Comparison of ENCODE assay signal across 8 cellular contexts in the genomic region with DNA sequence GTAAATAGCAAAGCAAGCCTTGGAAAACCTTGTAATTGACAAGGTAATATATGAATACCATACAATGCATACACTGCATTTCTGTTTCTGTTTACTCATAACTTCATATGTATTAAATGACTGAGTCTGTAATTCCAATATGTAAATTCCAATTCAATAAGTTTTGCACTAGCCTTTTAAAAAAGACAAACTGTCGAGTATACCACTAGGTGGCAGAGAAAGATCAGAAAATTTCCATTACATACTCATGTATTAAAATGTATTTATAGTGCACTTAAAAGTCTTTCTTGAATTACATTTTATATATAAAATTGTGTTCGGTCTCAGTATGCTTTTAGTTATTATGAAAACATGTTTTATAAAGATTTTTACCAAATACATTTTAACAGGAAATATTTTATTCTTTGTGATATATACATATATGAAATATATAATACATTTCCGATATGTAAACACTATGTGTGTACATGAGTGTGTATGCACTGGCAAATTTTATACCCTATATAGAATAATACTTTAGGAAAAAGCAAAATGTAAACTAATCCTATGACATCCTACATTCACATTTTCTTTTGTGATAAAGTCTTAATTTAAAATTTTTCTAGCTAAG.
DNase-seq lines count a peak whose midpoint lies in the region; ATAC-seq, FAIRE-seq and TF ChIP-seq lines count a peak whose summit lies in the region.

No MANE protein-coding gene starts in this region.

- H3K4me3 ChIP-seq in A549 (no peak overlapping the region), GM23248 (no peak overlapping the region)

- H3K27ac ChIP-seq in A549 (no peak overlapping the region), GM23248 (no peak overlapping the region)

- no peaks in the 10 kb centered on the region for H3K36me3 ChIP-seq in GM23248 (ENCODE audit: low read depth)

- no peaks in the 10 kb centered on the region for H3F3A ChIP-seq in GM23248 (ENCODE audit: insufficient read depth)

- no peak overlapping the region for H2AFZ ChIP-seq in GM23248

- no peak for TF ChIP-seq POLR2A in A549 (IDR thresholded peaks at IDR 0.05; ENCODE audit: low read length)

- H3K4me2 ChIP-seq in A549 (no peak overlapping the region), GM23248 (ENCODE audit: unreplicated experiment) (no peak overlapping the region)

- H3K4me1 ChIP-seq in A549 (no peaks in the 10 kb centered on the region), GM23248 (ENCODE audit: insufficient read depth) (no peaks in the 10 kb centered on the region)

- H3K9me3 ChIP-seq in A549, result no peaks in the 10 kb centered on the region
- H3K9me3 ChIP-seq in GM23248 (ENCODE audit: low read depth), result no peaks in the 10 kb centered on the region

- in situ Hi-C loops in GM23248 (cut with MboI), result no loop called here

- no peaks in the 10 kb centered on the region for H4K20me1 ChIP-seq in GM23248 (ENCODE audit: insufficient read depth)

- no peaks in the 10 kb centered on the region for H3K9me2 ChIP-seq in GM23248 (ENCODE audit: insufficient read depth)

- FAIRE-seq in A549 (lab: Jason Lieb, UNC), result peak; percentile 43

- CTCF ChIA-PET in A549 (lab: Yijun Ruan, JAX), result interaction anchor here (0.7 to 4.4 kb wide), 11 partner anchors 13 to 1406 kb away, joined by 3 to 54 read pairs (median 4); no protein-coding TSS in a partner anchor

- POLR2A ChIA-PET in A549 (lab: Yijun Ruan, JAX), result no interaction called here

- DNase-seq in A549 (ENCODE audit: low read depth in 1 of 2, low spot score in 1 of 2) (peak; percentile 3 to 49), GM23248 (peak; percentile 70), NCI-H82 (lab: John Stamatoyannopoulos, UW) (peak; percentile 57), dermis microvascular lymphatic vessel endothelial cell (ENCODE audit: low read depth in 2 of 2) (peak; percentile 3 to 19), renal cortical epithelial cell (ENCODE audit: low read depth) (peak; percentile 42), GM19240 (ENCODE audit: insufficient read length, low spot score) (no peak)

- no peaks in the 10 kb centered on the region for H3K79me2 ChIP-seq in GM23248 (ENCODE audit: insufficient read depth)

- no peak for TF ChIP-seq EP300 in A549 (IDR thresholded peaks at IDR 0.05)

- TF ChIP-seq CTCF in A549 (IDR thresholded peaks at IDR 0.05), result peak; percentile 66

- H3K9ac ChIP-seq in GM23248, result no peak overlapping the region

- peak; percentile 74 to 87 for TF ChIP-seq RAD21 in A549 (conservative IDR thresholded peaks at IDR 0.05 in 1 of 2, IDR thresholded peaks at IDR 0.05 in 1 of 2)

- H3K27me3 ChIP-seq in GM23248 (replicated peaks; ENCODE audit: insufficient read depth), result no peaks in the 10 kb centered on the region

- 31% methylated on average over 3 of the region's 3 CpGs for WGBS in A549 (ENCODE audit: missing lambda C conversion rate)
- 33 to 34% methylated on average over 3 of the region's 3 CpGs for WGBS in GM23248 (ENCODE audit: low coverage in 1 of 2, low lambda C conversion rate in 2 of 2, missing lambda C conversion rate in 2 of 2), 2 experiments

- peak in 1 of 2 experiments; percentile 54; a peak in 1 of 6 replicates for ATAC-seq in A549
- no peak for ATAC-seq in HG02938 (IDR thresholded peaks at IDR 0.05; ENCODE audit: unreplicated experiment)
- no peak for ATAC-seq in HG03039 (IDR thresholded peaks at IDR 0.05; ENCODE audit: unreplicated experiment)

TF ChIP-seq in A549, 52 proteins besides CTCF, POLR2A, EP300 and RAD21:
- TF ChIP-seq SMC3 (IDR thresholded peaks at IDR 0.05) (peak; percentile 76), ZC3H11A (IDR thresholded peaks at IDR 0.05) (no peak), NFE2L2 (conservative IDR thresholded peaks at IDR 0.05; ENCODE audit: low read length) (no peak)
